38 cellular contexts compared by ENCODE assay signal in the genomic region with DNA sequence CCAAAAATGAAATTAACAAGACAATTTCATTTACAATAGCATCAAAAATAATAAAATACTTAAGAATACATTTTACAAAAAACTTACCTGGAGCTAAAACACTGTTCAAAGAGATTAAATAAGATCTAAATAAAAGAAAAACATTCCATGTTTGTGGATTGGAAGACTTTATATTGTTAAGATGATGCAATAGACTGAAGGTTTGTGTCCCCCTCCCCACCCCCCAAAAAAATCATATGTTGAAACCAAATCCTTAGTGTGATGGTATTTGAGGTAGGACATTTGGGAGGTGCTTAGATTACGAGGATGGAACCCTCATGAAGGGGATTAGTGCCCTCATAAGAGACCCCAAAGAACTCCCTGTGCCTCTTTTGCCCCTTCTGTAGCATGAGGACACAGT.
"Had no signal": no experiment of that assay in that cellular context is flagged by ENCODE, and none has a peak within 500 bp of the region (broad histone marks: within the 10 kb centered on the region; RNA-seq: fewer than 3 reads in every experiment).

No MANE protein-coding gene starts in this region.

- H3K4me1 ChIP-seq: adrenal gland, ascending aorta, body of pancreas, breast epithelium had no signal

- H3K36me3 ChIP-seq: adrenal gland, ascending aorta, brain microvascular endothelial cell, breast epithelium, cardiac muscle cell had no signal

- DNase-seq: activated effector memory CD4-positive, alpha-beta T cell treated with Interleukin-2 at 50 U/mL for 16 hours; activated gamma-delta T cell; activated gamma-delta T cell treated with Interleukin-2 at 50 U/mL for 16 hours; activated naive CD4-positive, alpha-beta T cell; activated naive CD4-positive, alpha-beta T cell treated with anti-CD3 and anti-CD28 coated beads, Interleukin-2, amount 10 ng/mL, durations not matched to agents 7 days and 5 days; activated naive CD4-positive, alpha-beta T cell treated with anti-CD3 and anti-CD28 coated beads, Interleukin-2, amount 50 U/mL, for 16 hours; activated naive CD4-positive, alpha-beta T cell treated with Interleukin-2 at 50 U/mL for 16 hours; activated naive CD8-positive, alpha-beta T cell treated with anti-CD3 and anti-CD28 coated beads for 36 hours; activated naive CD8-positive, alpha-beta T cell treated with anti-CD3 and anti-CD28 coated beads, Interleukin-2, amount 10 ng/mL, durations not matched to agents 7 days and 5 days; activated naive CD8-positive, alpha-beta T cell treated with anti-CD3 and anti-CD28 coated beads, Interleukin-2, amount 50 U/mL, for 24 hours; activated T-cell treated with anti-CD3 and anti-CD28 coated beads, Interleukin-2, amount 50 U/mL, for 1 hour; activated T-cell treated with anti-CD3 and anti-CD28 coated beads, Interleukin-2, amount 50 U/mL, for 24 hours; activated T-cell treated with anti-CD3 and anti-CD28 coated beads, Interleukin-2, amount 50 U/mL, for 4 hours; activated T-cell treated with anti-CD3 and anti-CD28 coated beads, Interleukin-2, amount 50 U/mL, for 48 hours; activated T-cell treated with anti-CD3 and anti-CD28 coated beads, Interleukin-2, amount 50 U/mL, for 72 hours; adrenal gland; amniotic stem cell; amygdala; anterior cingulate cortex; aorta; body of pancreas; brain microvascular endothelial cell; caudate nucleus; central memory CD4-positive, alpha-beta T cell; cerebellar nuclear complex had no signal

- H3K27ac Mint-ChIP-seq: activated naive CD4-positive, alpha-beta T cell treated with anti-CD3 and anti-CD28 coated beads, Interleukin-2, amount 10 ng/mL, durations not matched to agents 7 days and 5 days; activated naive CD4-positive, alpha-beta T cell treated with anti-CD3 and anti-CD28 coated beads, Interleukin-2, amount 50 U/mL, for 24 hours; activated naive CD4-positive, alpha-beta T cell treated with anti-CD3 and anti-CD28 coated beads, Interleukin-2, amount 50 U/mL, for 72 hours; activated naive CD8-positive, alpha-beta T cell; activated naive CD8-positive, alpha-beta T cell treated with anti-CD3 and anti-CD28 coated beads for 36 hours; activated naive CD8-positive, alpha-beta T cell treated with anti-CD3 and anti-CD28 coated beads, Interleukin-2, amount 10 ng/mL, durations not matched to agents 7 days and 5 days; activated naive CD8-positive, alpha-beta T cell treated with anti-CD3 and anti-CD28 coated beads, Interleukin-2, amount 50 U/mL, for 24 hours; activated T-cell treated with anti-CD3 and anti-CD28 coated beads, Interleukin-2, amount 50 U/mL, for 24 hours; activated T-cell treated with anti-CD3 and anti-CD28 coated beads, Interleukin-2, amount 50 U/mL, for 72 hours; activated T-helper 1 cell treated with anti-CD3 and anti-CD28 coated beads, Interleukin-12 subunit alpha, Interleukin-12 subunit beta, Interleukin-2, Interleukin-4 antibody, amounts not matched to agents 30 ng/mL and 10 ng/mL and 1 ng/mL, durations not matched to agents 14 hours and 24 hours and 36 hours; activated T-helper 17 cell treated with anti-CD3 and anti-CD28 coated beads, Interleukin-2, amount 50 U/mL, for 72 hours; activated T-helper 2 cell treated with anti-CD3 and anti-CD28 coated beads, Interferon-gamma antibody, Interleukin-2, Interleukin-4, amounts not matched to agents 10 μg/mL and 5 μg/mL and 100 μg/mL, durations not matched to agents 14 hours and 24 hours and 36 hours; brain had no signal

- H3K36me3 Mint-ChIP-seq: activated naive CD4-positive, alpha-beta T cell treated with anti-CD3 and anti-CD28 coated beads, Interleukin-2, amount 10 ng/mL, durations not matched to agents 7 days and 5 days; activated naive CD8-positive, alpha-beta T cell treated with anti-CD3 and anti-CD28 coated beads, Interleukin-2, amount 10 ng/mL, durations not matched to agents 7 days and 5 days; brain had no signal

- FAIRE-seq: astrocyte, bronchial epithelial cell had no signal

- H3K4me1 Mint-ChIP-seq: activated naive CD4-positive, alpha-beta T cell treated with anti-CD3 and anti-CD28 coated beads, Interleukin-2, amount 10 ng/mL, durations not matched to agents 7 days and 5 days; activated naive CD4-positive, alpha-beta T cell treated with anti-CD3 and anti-CD28 coated beads, Interleukin-2, amount 50 U/mL, for 24 hours; activated naive CD8-positive, alpha-beta T cell treated with anti-CD3 and anti-CD28 coated beads for 36 hours; activated naive CD8-positive, alpha-beta T cell treated with anti-CD3 and anti-CD28 coated beads, Interleukin-2, amount 10 ng/mL, durations not matched to agents 7 days and 5 days; activated naive CD8-positive, alpha-beta T cell treated with anti-CD3 and anti-CD28 coated beads, Interleukin-2, amount 50 U/mL, for 24 hours; activated T-helper 17 cell treated with anti-CD3 and anti-CD28 coated beads, Interleukin-2, amount 50 U/mL, for 72 hours; brain; central memory CD8-positive, alpha-beta T cell had no signal

- H3K9me3 ChIP-seq: adrenal gland, body of pancreas, breast epithelium had no signal

- ATAC-seq: activated naive CD4-positive, alpha-beta T cell treated with anti-CD3 and anti-CD28 coated beads, Interleukin-2, amount 50 U/mL, for 72 hours; activated naive CD8-positive, alpha-beta T cell treated with anti-CD3 and anti-CD28 coated beads, Interleukin-2, amount 50 U/mL, for 24 hours; activated T-cell treated with anti-CD3 and anti-CD28 coated beads, Interleukin-2, amount 50 U/mL, for 4 hours; activated T-cell treated with anti-CD3 and anti-CD28 coated beads, Interleukin-2, amount 50 U/mL, for 72 hours; activated T-helper 17 cell treated with anti-CD3 and anti-CD28 coated beads, Interleukin-2, amount 50 U/mL, for 72 hours; body of pancreas had no signal

- H3K4me3 ChIP-seq: adrenal gland, ascending aorta, body of pancreas, breast epithelium, cardiac muscle cell had no signal

- H3K27me3 ChIP-seq: adrenal gland, ascending aorta, body of pancreas, brain microvascular endothelial cell, breast epithelium, cardiac muscle cell had no signal

- H3K4me3 Mint-ChIP-seq: activated naive CD4-positive, alpha-beta T cell treated with anti-CD3 and anti-CD28 coated beads, Interleukin-2, amount 10 ng/mL, durations not matched to agents 7 days and 5 days; activated naive CD4-positive, alpha-beta T cell treated with anti-CD3 and anti-CD28 coated beads, Interleukin-2, amount 50 U/mL, for 24 hours; activated naive CD8-positive, alpha-beta T cell; activated naive CD8-positive, alpha-beta T cell treated with anti-CD3 and anti-CD28 coated beads for 36 hours; activated naive CD8-positive, alpha-beta T cell treated with anti-CD3 and anti-CD28 coated beads, Interleukin-2, amount 10 ng/mL, durations not matched to agents 7 days and 5 days; activated naive CD8-positive, alpha-beta T cell treated with anti-CD3 and anti-CD28 coated beads, Interleukin-2, amount 50 U/mL, for 24 hours; activated T-cell treated with anti-CD3 and anti-CD28 coated beads, Interleukin-2, amount 50 U/mL, for 24 hours; activated T-cell treated with anti-CD3 and anti-CD28 coated beads, Interleukin-2, amount 50 U/mL, for 4 hours; activated T-cell treated with anti-CD3 and anti-CD28 coated beads, Interleukin-2, amount 50 U/mL, for 72 hours; activated T-helper 1 cell treated with anti-CD3 and anti-CD28 coated beads, Interleukin-12 subunit alpha, Interleukin-12 subunit beta, Interleukin-2, Interleukin-4 antibody, amounts not matched to agents 30 ng/mL and 10 ng/mL and 1 ng/mL, durations not matched to agents 14 hours and 24 hours and 36 hours; activated T-helper 17 cell treated with anti-CD3 and anti-CD28 coated beads, Interleukin-2, amount 50 U/mL, for 72 hours; brain; central memory CD8-positive, alpha-beta T cell had no signal

- H3K27ac ChIP-seq: adrenal gland, ascending aorta, body of pancreas, brain microvascular endothelial cell, breast epithelium, cardiac muscle cell had no signal
